In genomic region chr1:160108888-160109662, GRCh38 we compare ENCODE assay signal across 8 cellular contexts. TPM values are rescaled to one million over a fixed set of nuclear protein-coding genes. Genes with fewer than 3 reads are reported as not detected.
DNase-seq lines count a peak whose midpoint lies in the region; ATAC-seq and TF ChIP-seq lines count a peak whose summit lies in the region.

No MANE protein-coding gene starts in this region.

- H4K20me1 ChIP-seq in Karpas-422 (ENCODE audit: insufficient read depth, low read depth, low read length): no peaks in the 10 kb centered on the region

- no peak overlapping the region for H3K4me3 Mint-ChIP-seq in activated CD8-positive, alpha-beta T cell treated with anti-CD3 and anti-CD28 coated beads for 36 hours

- H3K36me3 ChIP-seq in Karpas-422 (ENCODE audit: insufficient read depth, low read length): no peaks in the 10 kb centered on the region
- H3K36me3 ChIP-seq in gastroesophageal sphincter: no peaks in the 10 kb centered on the region

- ATAC-seq in activated CD8-positive, alpha-beta T cell treated with anti-CD3 and anti-CD28 coated beads for 36 hours: peak; percentile 74
- ATAC-seq in gastroesophageal sphincter (peak; percentile 27), HG02973 (IDR thresholded peaks at IDR 0.05; ENCODE audit: unreplicated experiment) (no peak)

- H3K36me3 Mint-ChIP-seq in activated CD8-positive, alpha-beta T cell treated with anti-CD3 and anti-CD28 coated beads for 36 hours (ENCODE audit: low read depth): no peaks in the 10 kb centered on the region

- H3K9me3 ChIP-seq in Karpas-422 (ENCODE audit: low read length) (no peaks in the 10 kb centered on the region), gastroesophageal sphincter (no peaks in the 10 kb centered on the region)

- no peak overlapping the region for H3K9ac ChIP-seq in Karpas-422 (ENCODE audit: low read length)

- peaks cover 6% of the 10 kb centered on the region for H3K4me1 Mint-ChIP-seq in activated CD8-positive, alpha-beta T cell treated with anti-CD3 and anti-CD28 coated beads for 36 hours (ENCODE audit: low read depth)

- H3K4me1 ChIP-seq in Karpas-422 (ENCODE audit: low read length): no peaks in the 10 kb centered on the region
- peaks cover 4 to 36% (median 7%) of the 10 kb centered on the region in 3 donors for H3K4me1 ChIP-seq in gastroesophageal sphincter

- H3K9me3 Mint-ChIP-seq in activated CD8-positive, alpha-beta T cell treated with anti-CD3 and anti-CD28 coated beads for 36 hours: no peaks in the 10 kb centered on the region

- no peak overlapping the region for H3K27ac ChIP-seq in Karpas-422 (ENCODE audit: low read length)
- no peak overlapping the region for H3K27ac ChIP-seq in gastroesophageal sphincter

- H3K27me3 ChIP-seq in Karpas-422 (ENCODE audit: low read length) (no peaks in the 10 kb centered on the region), gastroesophageal sphincter (no peaks in the 10 kb centered on the region)

- TF ChIP-seq POLR2A in gastroesophageal sphincter (IDR thresholded peaks at IDR 0.05): no peak

- no peaks in the 10 kb centered on the region for H3K79me2 ChIP-seq in Karpas-422 (ENCODE audit: low read length)

- no peaks in the 10 kb centered on the region for H3K9me2 ChIP-seq in Karpas-422 (replicated peaks; ENCODE audit: insufficient read depth, low read length)

- H2AFZ ChIP-seq in Karpas-422 (ENCODE audit: low read length): no peak overlapping the region; the same call in 1 of the 2 replicates

- POLR2A ChIA-PET in activated CD8-positive, alpha-beta T cell treated with anti-CD3 and anti-CD28 coated beads for 36 hours (lab: Charles Lee): interaction anchor here (0.7 to 1.0 kb wide), 3 partner anchors 14 to 60 kb away, joined by 3 read pairs; no protein-coding TSS in a partner anchor

- H3K27ac Mint-ChIP-seq in activated CD8-positive, alpha-beta T cell treated with anti-CD3 and anti-CD28 coated beads for 36 hours: peak overlapping the region; percentile 84

- intact Hi-C loops in activated CD8-positive, alpha-beta T cell treated with anti-CD3 and anti-CD28 coated beads for 36 hours (cut with micrococcal nuclease): loop anchor here (10.0 kb wide), 1 partner anchor 146 kb away; no protein-coding TSS in a partner anchor

- H3K4me3 ChIP-seq in Karpas-422 (ENCODE audit: low read length) (no peak overlapping the region), gastroesophageal sphincter (no peak overlapping the region)

- H3K4me2 ChIP-seq in Karpas-422 (ENCODE audit: low read depth, low read length, poor library complexity, severe bottlenecking): no peak overlapping the region

- WGBS in gastroesophageal sphincter (ENCODE audit: low coverage in 1 of 2), 2 donors: 34 to 80% methylated on average over 1 to 6 of the region's 6 CpGs

- H3K27me3 Mint-ChIP-seq in activated CD8-positive, alpha-beta T cell treated with anti-CD3 and anti-CD28 coated beads for 36 hours: peaks cover 4% of the 10 kb centered on the region

- TF ChIP-seq EP300 in gastroesophageal sphincter (IDR thresholded peaks at IDR 0.05): no peak

- TF ChIP-seq CTCF in activated CD8-positive, alpha-beta T cell treated with anti-CD3 and anti-CD28 coated beads for 36 hours (IDR thresholded peaks at IDR 0.05): peak; percentile 54
- TF ChIP-seq CTCF in gastroesophageal sphincter (IDR thresholded peaks at IDR 0.05): peak in 3 of 4 experiments; percentile 30 to 63 (median 35)

- peak; percentile 3 for DNase-seq in DMS53 treated with DMSO at 0.1 percent for 48 hours (lab: John Stamatoyannopoulos, UW; ENCODE audit: unreplicated experiment)
- DNase-seq in Karpas-422: peak; percentile 80
- DNase-seq in activated CD8-positive, alpha-beta T cell treated with anti-CD3 and anti-CD28 coated beads for 36 hours: peak; percentile 69
- DNase-seq in smooth muscle cell of the brain vasculature (ENCODE audit: low read depth, low spot score): peak; percentile 98
- DNase-seq in effector CD4-positive, alpha-beta T cell: no peak
- DNase-seq in DMS153 (lab: John Stamatoyannopoulos, UW): no peak

- CTCF ChIA-PET in activated CD8-positive, alpha-beta T cell treated with anti-CD3 and anti-CD28 coated beads for 36 hours (lab: Charles Lee): interaction anchor here (0.7 to 3.2 kb wide), 19 partner anchors 8 to 268 kb away, joined by 3 to 13 read pairs (median 4); partner anchors contain the start of gene IGSF8

RNA-seq across cellular contexts. Expression of gene ATP1A2, which starts 6.5 kb away (rescaled TPM):
- not detected in 2 replicates for total RNA-seq in Karpas-422 (2014; rRNA removed; shearing (Covaris generic); ENCODE audit: low replicate concordance)
- total RNA-seq in activated CD8-positive, alpha-beta T cell treated with anti-CD3 and anti-CD28 coated beads for 36 hours: not detected
- total RNA-seq in gastroesophageal sphincter: 100 to 1,000 TPM; 100 to 348 (median 142) TPM

RNA-seq across cellular contexts. Expression of gene IGSF8, which starts 10.7 kb away (rescaled TPM):
- 15.8 and 33.8 TPM in 2 replicates for total RNA-seq in Karpas-422 (2014; rRNA removed; shearing (Covaris generic); ENCODE audit: low replicate concordance)
- total RNA-seq in activated CD8-positive, alpha-beta T cell treated with anti-CD3 and anti-CD28 coated beads for 36 hours: 10 to 100 TPM; 48.0 to 49.5 TPM
- 10 to 100 TPM; 17.1 to 23.0 (median 19.4) TPM for total RNA-seq in gastroesophageal sphincter

RNA-seq across cellular contexts. Expression of gene KCNJ9, which starts 27.7 kb away (rescaled TPM):
- not detected in 2 replicates for total RNA-seq in Karpas-422 (2014; rRNA removed; shearing (Covaris generic); ENCODE audit: low replicate concordance)
- total RNA-seq in activated CD8-positive, alpha-beta T cell treated with anti-CD3 and anti-CD28 coated beads for 36 hours: not detected
- total RNA-seq in gastroesophageal sphincter: not detected

RNA-seq across cellular contexts. Expression of gene KCNJ10, which starts 39.1 kb away (rescaled TPM):
- not detected in 2 replicates for total RNA-seq in Karpas-422 (2014; rRNA removed; shearing (Covaris generic); ENCODE audit: low replicate concordance)
- total RNA-seq in activated CD8-positive, alpha-beta T cell treated with anti-CD3 and anti-CD28 coated beads for 36 hours: under 1 TPM; 0.14 to 0.29 TPM
- not detected for total RNA-seq in gastroesophageal sphincter

RNA-seq across cellular contexts. Expression of gene ATP1A4, which starts 42.3 kb away (rescaled TPM):
- total RNA-seq in Karpas-422 (2014; rRNA removed; shearing (Covaris generic); ENCODE audit: low replicate concordance): not detected in 2 replicates
- not detected for total RNA-seq in activated CD8-positive, alpha-beta T cell treated with anti-CD3 and anti-CD28 coated beads for 36 hours
- total RNA-seq in gastroesophageal sphincter: under 1 TPM in 1 of 4 donors, not detected in 3; 0.47 TPM

Comparison
In these comparisons a context has a peak if more than half of its experiments do, and no peak if none do; other contexts are left out.
1. DNase-seq: peak in DMS53 treated with DMSO at 0.1 percent for 48 hours (single experiment), Karpas-422 (single experiment), activated CD8-positive, alpha-beta T cell treated with anti-CD3 and anti-CD28 coated beads for 36 hours (single experiment) and smooth muscle cell of the brain vasculature (single experiment); none in effector CD4-positive, alpha-beta T cell (single experiment) and DMS153 (single experiment).
2. RNA of gene ATP1A2, which starts 6.5 kb away (total RNA-seq): 100 to 348 TPM in gastroesophageal sphincter; not detected in Karpas-422 and not detected in activated CD8-positive, alpha-beta T cell treated with anti-CD3 and anti-CD28 coated beads for 36 hours; every median in the first group is over 100 times any median in the second.